18 cellular contexts compared by ENCODE assay signal in genomic region chr15:96851613-96852012, GRCh38.
A peak's percentile ranks its signal among the peaks of the same experiment; 100 is the strongest.
DNase-seq lines count a peak whose midpoint lies in the region; ATAC-seq, FAIRE-seq and TF ChIP-seq lines count a peak whose summit lies in the region.
"Had no signal": no experiment of that assay in that cellular context is flagged by ENCODE, and none has a peak within 500 bp of the region (broad histone marks: within the 10 kb centered on the region; RNA-seq: fewer than 3 reads in every experiment).

No MANE protein-coding gene starts in this region.

- no peak overlapping the region for H3K4me3 ChIP-seq in mammary epithelial cell (replicated peaks in 1 of 3; ENCODE audit: insufficient read depth in 1 of 3, low read depth in 2 of 3, low read length in 3 of 3)
- H3K4me3 ChIP-seq: prostate gland had no signal

- H3K27me3 Mint-ChIP-seq in activated T-cell treated with anti-CD3 and anti-CD28 coated beads, Interleukin-2, amount 50 U/mL, for 4 hours (ENCODE audit: low read depth) = no peaks in the 10 kb centered on the region

- H3K9me3 ChIP-seq in mammary epithelial cell (replicated peaks; ENCODE audit: insufficient read depth, low read length) = no peaks in the 10 kb centered on the region
- H3K9me3 ChIP-seq: prostate gland had no signal

- no peaks in the 10 kb centered on the region for H3K36me3 Mint-ChIP-seq in activated T-cell treated with anti-CD3 and anti-CD28 coated beads, Interleukin-2, amount 50 U/mL, for 4 hours (ENCODE audit: insufficient read depth)

- no peaks in the 10 kb centered on the region for H3K4me1 Mint-ChIP-seq in activated T-cell treated with anti-CD3 and anti-CD28 coated beads, Interleukin-2, amount 50 U/mL, for 4 hours (ENCODE audit: low read depth)
- H3K4me1 Mint-ChIP-seq: activated CD4-positive, alpha-beta T cell treated with anti-CD3 and anti-CD28 coated beads for 36 hours had no signal

- no TSS peak for BruUV-seq in mammary epithelial cell (replicated peaks; lab: Mats Ljungman, UMichigan)

- intact Hi-C loops in mammary epithelial cell (cut with micrococcal nuclease) = no loop called here

- in situ Hi-C loops in mammary epithelial cell (cut with MboI; ENCODE audit: low sequenced_read_pairs in 2 of 2) = no loop called here

- no peaks in the 10 kb centered on the region for H3K4me1 ChIP-seq in mammary epithelial cell (ENCODE audit: insufficient read depth, low read length)
- H3K4me1 ChIP-seq: prostate gland had no signal

- H4K20me1 ChIP-seq in mammary epithelial cell (ENCODE audit: insufficient read depth, low read length) = no peaks in the 10 kb centered on the region

- no peak overlapping the region for H3K4me3 Mint-ChIP-seq in activated T-cell treated with anti-CD3 and anti-CD28 coated beads, Interleukin-2, amount 50 U/mL, for 4 hours
- H3K4me3 Mint-ChIP-seq: activated CD4-positive, alpha-beta T cell treated with anti-CD3 and anti-CD28 coated beads for 36 hours had no signal

- no peak overlapping the region for H3K9ac ChIP-seq in mammary epithelial cell (ENCODE audit: insufficient read depth, low read length)

- no peak overlapping the region for H3K4me2 ChIP-seq in mammary epithelial cell (ENCODE audit: insufficient read depth, low read depth, low read length)

- H3K27ac ChIP-seq in mammary epithelial cell (ENCODE audit: insufficient read depth, low read depth, low read length) = no peak overlapping the region
- H3K27ac ChIP-seq: prostate gland had no signal

- no peak for FAIRE-seq in D721Med (lab: Jason Lieb, UNC)
- FAIRE-seq: H1 had no signal

- 59% methylated on average over 3 of the region's 3 CpGs for WGBS in mammary epithelial cell (ENCODE audit: low coverage, missing lambda C conversion rate)

- CTCF ChIA-PET in mammary epithelial cell (lab: Charles Lee; ENCODE audit: low non-redundant PET) = no interaction called here

- DNase-seq in Daoy (ENCODE audit: low read depth) = peak; percentile 87
- peak; percentile 64 for DNase-seq in NCI-H226
- DNase-seq in mammary epithelial cell = peak; percentile 13
- DNase-seq in kidney glomerular epithelial cell (lab: John Stamatoyannopoulos, UW) = peak; percentile 65
- no peak for DNase-seq in NCI-H187 (lab: John Stamatoyannopoulos, UW)
- DNase-seq in activated T-cell treated with anti-CD3 and anti-CD28 coated beads, Interleukin-2, amount 50 U/mL, for 4 hours = no peak
- DNase-seq in NCI-H1092 (lab: John Stamatoyannopoulos, UW) = no peak
- DNase-seq in D721Med (ENCODE audit: insufficient read length, low spot score) = no peak
- DNase-seq: activated CD4-positive, alpha-beta T cell treated with anti-CD3 and anti-CD28 coated beads for 36 hours; activated T-cell treated with anti-CD3 and anti-CD28 coated beads, Interleukin-2, amount 50 U/mL, for 1 hour; DMS 273 treated with DMSO at 0.1 percent for 48 hours; glutamatergic neuron; Kasumi-1; NCI-H2081 treated with DMSO at 0.1 percent for 48 hours; SW 1271; trophoblast cell had no signal

- no peak for ATAC-seq in activated T-cell treated with anti-CD3 and anti-CD28 coated beads, Interleukin-2, amount 50 U/mL, for 4 hours
- ATAC-seq: activated CD4-positive, alpha-beta T cell treated with anti-CD3 and anti-CD28 coated beads for 36 hours had no signal

- dilution Hi-C loops in mammary epithelial cell (cut with HindIII; ENCODE audit: low sequenced_read_pairs) = no loop called here

- H3K27me3 ChIP-seq in mammary epithelial cell (ENCODE audit: insufficient read depth, low read length) = no peaks in the 10 kb centered on the region

- H2AFZ ChIP-seq in mammary epithelial cell (ENCODE audit: low read depth, low read length) = no peak overlapping the region

- no peaks in the 10 kb centered on the region for H3K36me3 ChIP-seq in mammary epithelial cell (ENCODE audit: insufficient read depth, low read length)
- H3K36me3 ChIP-seq: prostate gland had no signal

- peaks cover 10% of the 10 kb centered on the region for H3K9me3 Mint-ChIP-seq in activated T-cell treated with anti-CD3 and anti-CD28 coated beads, Interleukin-2, amount 50 U/mL, for 4 hours

- no peaks in the 10 kb centered on the region for H3K79me2 ChIP-seq in mammary epithelial cell (ENCODE audit: insufficient read depth, low read length)

- TF ChIP-seq CTCF in mammary epithelial cell (conservative IDR thresholded peaks at IDR 0.05 in 1 of 2, IDR thresholded peaks at IDR 0.05 in 1 of 2; ENCODE audit: extremely low read depth in 1 of 2, insufficient read depth in 1 of 2, low read depth in 1 of 2, low read length in 2 of 2) (no peak), D721Med (IDR thresholded peaks at IDR 0.05; ENCODE audit: insufficient read depth, missing control alignments) (no peak)

Comparison
In these comparisons a context has a peak if more than half of its experiments do, and no peak if none do; other contexts are left out.
1. DNase-seq: peak in Daoy (single experiment), NCI-H226 (single experiment), mammary epithelial cell (single experiment) and kidney glomerular epithelial cell (single experiment); none in NCI-H187 (0 of 2), activated T-cell treated with anti-CD3 and anti-CD28 coated beads, Interleukin-2, amount 50 U/mL, for 4 hours (single experiment), NCI-H1092 (single experiment) and D721Med (single experiment).